ENCODE assay signal across 11 cellular contexts in the genomic region with DNA sequence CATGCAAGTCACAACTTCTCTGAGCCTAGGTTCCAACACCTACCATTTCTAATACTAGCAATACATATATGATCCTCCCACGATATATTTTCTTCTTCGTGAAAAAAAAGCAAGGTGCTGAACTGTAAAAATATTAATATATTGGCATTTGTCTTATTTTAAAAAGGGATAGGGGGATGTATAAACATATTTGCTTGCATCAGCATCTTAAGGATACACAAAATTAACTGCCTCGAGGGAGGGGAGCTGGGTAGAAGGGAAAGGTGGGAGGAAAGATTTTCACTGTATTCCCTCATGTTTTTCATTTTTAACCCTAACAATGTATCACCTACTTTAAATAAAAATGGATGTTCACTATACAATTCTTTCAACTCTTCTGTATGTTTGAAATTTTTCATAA. TPM values are rescaled to one million over a fixed set of nuclear protein-coding genes. Genes with fewer than 3 reads are reported as not detected.
DNase-seq lines count a peak whose midpoint lies in the region; ATAC-seq and TF ChIP-seq lines count a peak whose summit lies in the region.
"Had no signal": no experiment of that assay in that cellular context is flagged by ENCODE, and none has a peak within 500 bp of the region (broad histone marks: within the 10 kb centered on the region; RNA-seq: fewer than 3 reads in every experiment).

No MANE protein-coding gene starts in this region.

- intact Hi-C loops in ascending aorta (cut with DNase I) (no loop called here), heart right ventricle (cut with DNase I) (no loop called here)

- ATAC-seq in GM18520 (IDR thresholded peaks at IDR 0.05; ENCODE audit: unreplicated experiment) (no peak), GM21786 (IDR thresholded peaks at IDR 0.05; ENCODE audit: unreplicated experiment) (no peak), heart right ventricle (no peak)
- ATAC-seq: stimulated activated naive CD8-positive, alpha-beta T cell treated with anti-CD3 and anti-CD28 coated beads, Interleukin-15, amount 100 ng/mL, for 72 hours had no signal

- WGBS in heart right ventricle, 2 donors, result 77% methylated on average over 3 of the region's 3 CpGs

- TF ChIP-seq CTCF in ascending aorta (IDR thresholded peaks at IDR 0.05), result no peak
- TF ChIP-seq CTCF in heart right ventricle (IDR thresholded peaks at IDR 0.05), result no peak

- H3K4me3 ChIP-seq in ACC112 (ENCODE audit: low read depth, low read length), result peak overlapping the region; percentile 97
- H3K4me3 ChIP-seq in HAP-1, result peak overlapping the region; percentile 75
- peak overlapping the region; percentile 87 to 92 for H3K4me3 ChIP-seq in ascending aorta
- peak overlapping the region; percentile 89 for H3K4me3 ChIP-seq in iPS-20b (ENCODE audit: low read length)
- H3K4me3 ChIP-seq in heart right ventricle, result peak overlapping the region in 4 of 10 donors; percentile 85 to 92 (median 86)

- H3K9me3 ChIP-seq in HAP-1 (no peaks in the 10 kb centered on the region), ascending aorta (no peaks in the 10 kb centered on the region), iPS-20b (ENCODE audit: insufficient read depth, low read depth, low read length) (peaks cover under 1% of the 10 kb centered on the region; the same call in 1 of the 2 replicates), heart right ventricle (no peaks in the 10 kb centered on the region)
- H3K9me3 ChIP-seq: mucosa of descending colon had no signal

- peaks cover 4% of the 10 kb centered on the region; the same call in 1 of the 2 replicates for H3K36me3 ChIP-seq in ACC112 (ENCODE audit: insufficient read depth, low read length)
- H3K36me3 ChIP-seq in HAP-1 (replicated peaks), result peaks cover 23% of the 10 kb centered on the region
- H3K36me3 ChIP-seq in ascending aorta, result peaks cover 0 to 3% of the 10 kb centered on the region in 2 donors
- H3K36me3 ChIP-seq in iPS-20b (ENCODE audit: insufficient read depth, low read depth, low read length), result peaks cover 34% of the 10 kb centered on the region
- peaks cover 0 to 37% (median 0%) of the 10 kb centered on the region in 9 donors for H3K36me3 ChIP-seq in heart right ventricle

- H3K27me3 ChIP-seq in ACC112 (ENCODE audit: insufficient read depth, low read length) (no peaks in the 10 kb centered on the region), HAP-1 (ENCODE audit: low read depth) (no peaks in the 10 kb centered on the region), ascending aorta (no peaks in the 10 kb centered on the region), iPS-20b (ENCODE audit: insufficient read depth, low read length) (peaks cover 4% of the 10 kb centered on the region; the same call in 1 of the 2 replicates), heart right ventricle (no peaks in the 10 kb centered on the region)

- H3K27ac ChIP-seq in ACC112 (ENCODE audit: low read depth, low read length) (no peak overlapping the region), ascending aorta (no peak overlapping the region), iPS-20b (ENCODE audit: low read length) (no peak overlapping the region), heart right ventricle (no peak overlapping the region)

- no peak overlapping the region for H2AFZ ChIP-seq in ACC112 (ENCODE audit: low read length, unreplicated experiment)

- H3K4me1 ChIP-seq in ACC112 (ENCODE audit: control insufficient read depth, insufficient read depth, low read length, unreplicated experiment), result peaks cover 10% of the 10 kb centered on the region
- H3K4me1 ChIP-seq in HAP-1, result peaks cover 24% of the 10 kb centered on the region
- peaks cover 4 to 14% of the 10 kb centered on the region in 2 donors for H3K4me1 ChIP-seq in ascending aorta
- H3K4me1 ChIP-seq in iPS-20b (ENCODE audit: insufficient read depth, low read length), result no peaks in the 10 kb centered on the region; the same call in 1 of the 2 replicates
- H3K4me1 ChIP-seq in heart right ventricle, result peaks cover 0 to 26% (median 21%) of the 10 kb centered on the region in 9 donors

- in situ Hi-C loops in HAP-1 (cut with MboI; ENCODE audit: low sequenced_read_pairs), result no loop called here

- peak overlapping the region; percentile 73; the same call in 1 of the 2 replicates for H3K9ac ChIP-seq in iPS-20b (ENCODE audit: low read depth, low read length)

- no peak for DNase-seq in HAP-1 (ENCODE audit: low spot score in 2 of 2)
- no peak for DNase-seq in ascending aorta (ENCODE audit: low spot score in 2 of 2)
- DNase-seq in GM03348 (ENCODE audit: low spot score), result no peak
- no peak for DNase-seq in heart right ventricle
- DNase-seq: NCI-H187 treated with DMSO at 0.1 percent for 48 hours; stimulated activated naive CD8-positive, alpha-beta T cell treated with anti-CD3 and anti-CD28 coated beads, Interleukin-15, amount 100 ng/mL, for 72 hours had no signal

- peaks cover 35% of the 10 kb centered on the region for H3K79me2 ChIP-seq in ACC112 (ENCODE audit: control insufficient read depth, insufficient read depth, low read length, unreplicated experiment)

RNA-seq across cellular contexts. Expression of a gene that starts 1.3 kb away (rescaled TPM):
- 10.2 TPM for total RNA-seq in ascending aorta
- 10 to 100 TPM in 7 of 10 donors, 1 to 10 TPM in 3; 6.8 to 14.1 (median 11.0) TPM for total RNA-seq in heart right ventricle
- polyA plus RNA-seq in heart right ventricle, result 1 to 10 TPM; 7.9 to 8.1 TPM
